Comparison of ENCODE assay signal across 21 cellular contexts in the genomic region with DNA sequence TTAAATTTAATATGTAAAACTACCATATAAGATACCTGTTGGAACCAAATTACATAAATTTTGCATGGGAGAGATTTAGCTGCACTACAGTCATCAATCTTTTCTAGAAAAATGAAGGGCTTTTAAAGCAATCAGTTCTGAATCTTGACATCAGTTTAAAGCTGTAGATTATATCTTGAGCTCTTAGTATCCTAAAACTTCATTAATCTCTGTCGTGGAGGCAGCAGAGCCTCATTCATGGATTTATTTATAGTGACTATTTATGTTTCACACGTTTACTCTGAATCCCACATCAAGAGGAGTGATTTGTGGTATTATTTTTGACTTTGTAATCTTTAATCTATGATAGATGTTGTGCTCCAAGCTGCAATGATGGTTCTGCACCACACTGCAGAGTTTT.
DNase-seq lines count a peak whose midpoint lies in the region; ATAC-seq and TF ChIP-seq lines count a peak whose summit lies in the region.
"Had no signal": no experiment of that assay in that cellular context is flagged by ENCODE, and none has a peak within 500 bp of the region (broad histone marks: within the 10 kb centered on the region; RNA-seq: fewer than 3 reads in every experiment).

No MANE protein-coding gene starts in this region.

- no peak overlapping the region for H2AFZ ChIP-seq in SK-N-SH (ENCODE audit: low read depth)

- peaks cover 0 to 51% of the 10 kb centered on the region in 2 experiments; a peak in 3 of 4 replicates for H3K4me1 ChIP-seq in SK-N-SH (ENCODE audit: control insufficient read depth in 1 of 2, insufficient read depth in 2 of 2, low read depth in 1 of 2, low read length in 1 of 2)
- peaks cover 24% of the 10 kb centered on the region for H3K4me1 ChIP-seq in psoas muscle
- H3K4me1 ChIP-seq: A549 had no signal

- WGBS in SK-N-SH (ENCODE audit: low lambda C conversion rate): 24% methylated on average over 2 of the region's 2 CpGs
- 16 to 18% (median 18%) methylated on average over 2 of the region's 2 CpGs for WGBS in psoas muscle, 3 donors

- TF ChIP-seq EP300 in SK-N-SH (IDR thresholded peaks at IDR 0.05; ENCODE audit: borderline replicate concordance in 1 of 2, low read depth in 1 of 2, low read length in 1 of 2): no peak

- no peaks in the 10 kb centered on the region for H4K20me1 ChIP-seq in SK-N-SH (ENCODE audit: insufficient read depth)
- H4K20me1 ChIP-seq: BLaER1 treated with 17β-estradiol and CSF1 and Interleukin-3, amounts not matched to agents 10 nM and 100 nM had no signal

- TF ChIP-seq CTCF in SK-N-SH (IDR thresholded peaks at IDR 0.05): no peak
- no peak for TF ChIP-seq CTCF in psoas muscle (IDR thresholded peaks at IDR 0.05)

- TF ChIP-seq RAD21 in SK-N-SH (IDR thresholded peaks at IDR 0.05; ENCODE audit: low read length): no peak

- H3K9me3 ChIP-seq in SK-N-SH (no peaks in the 10 kb centered on the region), psoas muscle (no peaks in the 10 kb centered on the region)
- H3K9me3 ChIP-seq: A549; BLaER1 treated with 17β-estradiol and CSF1 and Interleukin-3, amounts not matched to agents 10 nM and 100 nM; Caco-2 had no signal

- peaks cover 0 to 4% of the 10 kb centered on the region in 2 experiments for H3K36me3 ChIP-seq in SK-N-SH (replicated peaks in 1 of 2; ENCODE audit: control insufficient read depth in 1 of 2, insufficient read depth in 2 of 2, low read length in 1 of 2)
- no peaks in the 10 kb centered on the region for H3K36me3 ChIP-seq in psoas muscle (ENCODE audit: insufficient read depth in 1 of 2, low read depth in 1 of 2)
- H3K36me3 ChIP-seq: BLaER1 treated with 17β-estradiol and CSF1 and Interleukin-3, amounts not matched to agents 10 nM and 100 nM had no signal

- H3K79me2 ChIP-seq in SK-N-SH (ENCODE audit: insufficient read depth): peaks cover 42% of the 10 kb centered on the region

- DNase-seq in SK-N-SH (no peak), SK-N-DZ (ENCODE audit: low spot score) (peak; percentile 3), amniotic epithelial cell (ENCODE audit: low read depth) (peak; percentile 9), psoas muscle (no peak), epidermal melanocyte (ENCODE audit: insufficient read length, low spot score) (no peak)
- DNase-seq: AML-193; Caco-2; Calu3; CD4-positive, alpha-beta T cell; CD8-positive, alpha-beta T cell; DND-41; EL; GDM1 had no signal

- H3K9me2 ChIP-seq in SK-N-SH: no peaks in the 10 kb centered on the region

- H3K4me3 ChIP-seq in SK-N-SH (ENCODE audit: low read depth in 2 of 2, low read length in 1 of 2) (no peak overlapping the region), psoas muscle (no peak overlapping the region)
- H3K4me3 ChIP-seq: A549; BLaER1 treated with 17β-estradiol and CSF1 and Interleukin-3, amounts not matched to agents 10 nM and 100 nM; GM12878 had no signal

- ATAC-seq in SK-N-SH treated with all-trans-retinoic acid at 6 μM for 48 hours (no peak), psoas muscle (no peak), GM21526 (IDR thresholded peaks at IDR 0.05; ENCODE audit: low FRiP score, unreplicated experiment) (no peak), HG02870 (IDR thresholded peaks at IDR 0.05; ENCODE audit: unreplicated experiment) (no peak)
- ATAC-seq: A549; CD8-positive, alpha-beta T cell; GM12878 had no signal

- H3F3A ChIP-seq in SK-N-SH (replicated peaks; ENCODE audit: insufficient read depth): peaks cover 21% of the 10 kb centered on the region

- no peaks in the 10 kb centered on the region for H3K27me3 ChIP-seq in SK-N-SH (ENCODE audit: insufficient read depth)
- no peaks in the 10 kb centered on the region for H3K27me3 ChIP-seq in psoas muscle (ENCODE audit: insufficient read depth in 3 of 3, low read length in 2 of 3)
- H3K27me3 ChIP-seq: BLaER1 treated with 17β-estradiol and CSF1 and Interleukin-3, amounts not matched to agents 10 nM and 100 nM had no signal

- H3K27ac ChIP-seq in SK-N-SH (ENCODE audit: low read depth in 2 of 2, low read length in 1 of 2): no peak overlapping the region; a peak in 1 of 4 replicates
- H3K27ac ChIP-seq in psoas muscle: peak overlapping the region; percentile 5
- H3K27ac ChIP-seq: 22Rv1; A549; BLaER1 treated with 17β-estradiol and CSF1 and Interleukin-3, amounts not matched to agents 10 nM and 100 nM; C4-2B had no signal

- intact Hi-C loops in psoas muscle (cut with DNase I): no loop called here

- POLR2A ChIA-PET in SK-N-SH (lab: Yijun Ruan, JAX): no interaction called here

- H3K9ac ChIP-seq in SK-N-SH: no peak overlapping the region
- H3K9ac ChIP-seq: BLaER1 treated with 17β-estradiol and CSF1 and Interleukin-3, amounts not matched to agents 10 nM and 100 nM had no signal

- CTCF ChIA-PET in SK-N-SH (lab: Yijun Ruan, JAX): interaction anchor here (0.7 kb wide), 1 partner anchor 108 kb away, joined by 3 read pairs; no protein-coding TSS in a partner anchor

- H3K4me2 ChIP-seq in SK-N-SH: no peak overlapping the region
- H3K4me2 ChIP-seq: A549; BLaER1 treated with 17β-estradiol and CSF1 and Interleukin-3, amounts not matched to agents 10 nM and 100 nM had no signal

TF ChIP-seq in SK-N-SH, 30 proteins besides CTCF, POLR2A, EP300 and RAD21:
- no peak for TF ChIP-seq MEF2A (IDR thresholded peaks at IDR 0.05; ENCODE audit: borderline replicate concordance, low read depth)
- TF ChIP-seq, protein P1, sequence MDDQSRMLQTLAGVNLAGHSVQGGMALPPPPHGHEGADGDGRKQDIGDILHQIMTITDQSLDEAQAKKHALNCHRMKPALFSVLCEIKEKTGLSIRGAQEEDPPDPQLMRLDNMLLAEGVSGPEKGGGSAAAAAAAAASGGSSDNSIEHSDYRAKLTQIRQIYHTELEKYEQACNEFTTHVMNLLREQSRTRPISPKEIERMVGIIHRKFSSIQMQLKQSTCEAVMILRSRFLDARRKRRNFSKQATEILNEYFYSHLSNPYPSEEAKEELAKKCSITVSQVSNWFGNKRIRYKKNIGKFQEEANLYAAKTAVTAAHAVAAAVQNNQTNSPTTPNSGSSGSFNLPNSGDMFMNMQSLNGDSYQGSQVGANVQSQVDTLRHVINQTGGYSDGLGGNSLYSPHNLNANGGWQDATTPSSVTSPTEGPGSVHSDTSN (IDR thresholded peaks at IDR 0.05): peak; percentile 55
- TF ChIP-seq CHD2 (IDR thresholded peaks at IDR 0.05; ENCODE audit: low read length, partially characterized antibody): no peak
- TF ChIP-seq TEAD4 (IDR thresholded peaks at IDR 0.05; ENCODE audit: borderline replicate concordance, insufficient read depth): no peak
- TF ChIP-seq TAF1 (IDR thresholded peaks at IDR 0.05; ENCODE audit: borderline replicate concordance, low read depth, low read length): no peak

TF ChIP-seq in SK-N-SH treated with all-trans-retinoic acid at 6 μM for 48 hours, 23 proteins besides CTCF, POLR2A, EP300 and RAD21:
- TF ChIP-seq CREB5 (CRISPR knock-in tag; IDR thresholded peaks at IDR 0.05; ENCODE audit: low read depth) (no peak), ZNF8 (CRISPR knock-in tag; IDR thresholded peaks at IDR 0.05) (no peak), ARNTL (CRISPR knock-in tag; IDR thresholded peaks at IDR 0.05; ENCODE audit: borderline replicate concordance, low read depth) (no peak), TCF4 (CRISPR knock-in tag; IDR thresholded peaks at IDR 0.05; ENCODE audit: borderline replicate concordance) (no peak), TOX (CRISPR knock-in tag; IDR thresholded peaks at IDR 0.05; ENCODE audit: borderline replicate concordance) (no peak), OSR1 (CRISPR knock-in tag; IDR thresholded peaks at IDR 0.05) (no peak)
- TF ChIP-seq, protein P2, sequence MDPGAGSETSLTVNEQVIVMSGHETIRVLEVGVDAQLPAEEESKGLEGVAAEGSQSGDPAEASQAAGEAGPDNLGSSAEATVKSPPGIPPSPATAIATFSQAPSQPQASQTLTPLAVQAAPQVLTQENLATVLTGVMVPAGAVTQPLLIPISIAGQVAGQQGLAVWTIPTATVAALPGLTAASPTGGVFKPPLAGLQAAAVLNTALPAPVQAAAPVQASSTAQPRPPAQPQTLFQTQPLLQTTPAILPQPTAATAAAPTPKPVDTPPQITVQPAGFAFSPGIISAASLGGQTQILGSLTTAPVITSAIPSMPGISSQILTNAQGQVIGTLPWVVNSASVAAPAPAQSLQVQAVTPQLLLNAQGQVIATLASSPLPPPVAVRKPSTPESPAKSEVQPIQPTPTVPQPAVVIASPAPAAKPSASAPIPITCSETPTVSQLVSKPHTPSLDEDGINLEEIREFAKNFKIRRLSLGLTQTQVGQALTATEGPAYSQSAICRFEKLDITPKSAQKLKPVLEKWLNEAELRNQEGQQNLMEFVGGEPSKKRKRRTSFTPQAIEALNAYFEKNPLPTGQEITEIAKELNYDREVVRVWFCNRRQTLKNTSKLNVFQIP (CRISPR knock-in tag; IDR thresholded peaks at IDR 0.05; ENCODE audit: borderline replicate concordance, low read depth): no peak
- TF ChIP-seq, protein P3, sequence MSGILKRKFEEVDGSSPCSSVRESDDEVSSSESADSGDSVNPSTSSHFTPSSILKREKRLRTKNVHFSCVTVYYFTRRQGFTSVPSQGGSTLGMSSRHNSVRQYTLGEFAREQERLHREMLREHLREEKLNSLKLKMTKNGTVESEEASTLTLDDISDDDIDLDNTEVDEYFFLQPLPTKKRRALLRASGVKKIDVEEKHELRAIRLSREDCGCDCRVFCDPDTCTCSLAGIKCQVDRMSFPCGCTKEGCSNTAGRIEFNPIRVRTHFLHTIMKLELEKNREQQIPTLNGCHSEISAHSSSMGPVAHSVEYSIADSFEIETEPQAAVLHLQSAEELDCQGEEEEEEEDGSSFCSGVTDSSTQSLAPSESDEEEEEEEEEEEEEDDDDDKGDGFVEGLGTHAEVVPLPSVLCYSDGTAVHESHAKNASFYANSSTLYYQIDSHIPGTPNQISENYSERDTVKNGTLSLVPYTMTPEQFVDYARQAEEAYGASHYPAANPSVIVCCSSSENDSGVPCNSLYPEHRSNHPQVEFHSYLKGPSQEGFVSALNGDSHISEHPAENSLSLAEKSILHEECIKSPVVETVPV (CRISPR knock-in tag; IDR thresholded peaks at IDR 0.05): no peak
TF ChIP-seq in SK-N-SH treated with all-trans-retinoic acid at 6 μM for 48 hours: peak in this region for 0.

Comparison
In these comparisons a context has a peak if more than half of its experiments do, and no peak if none do; other contexts are left out.
1. DNase-seq: peak in SK-N-DZ (single experiment) and amniotic epithelial cell (single experiment); none in SK-N-SH (single experiment), psoas muscle (0 of 2) and epidermal melanocyte (single experiment).